Comparison of ENCODE assay signal across 23 cellular contexts in the genomic region with DNA sequence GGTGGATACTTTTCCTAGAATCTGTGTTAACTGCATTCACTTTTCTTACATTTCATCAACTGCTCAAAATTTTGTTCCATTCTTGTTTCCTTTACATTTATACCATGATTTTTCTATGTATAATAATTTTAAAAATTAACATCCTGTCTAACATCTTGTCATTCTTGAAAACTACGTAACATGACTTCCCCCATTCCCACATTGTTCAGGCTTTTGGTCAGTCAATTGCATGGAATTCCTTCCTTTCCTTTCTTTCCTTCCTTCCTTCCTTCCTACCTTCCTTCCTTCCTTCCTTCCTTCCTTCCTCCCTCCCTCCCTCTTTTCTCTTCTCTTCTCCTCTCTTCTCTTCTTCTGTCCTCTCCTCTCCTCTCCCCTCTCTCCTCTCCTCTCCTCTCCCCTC.
A peak's percentile ranks its signal among the peaks of the same experiment; 100 is the strongest.
DNase-seq lines count a peak whose midpoint lies in the region; ATAC-seq, FAIRE-seq and TF ChIP-seq lines count a peak whose summit lies in the region.
"Had no signal": no experiment of that assay in that cellular context is flagged by ENCODE, and none has a peak within 500 bp of the region (broad histone marks: within the 10 kb centered on the region; RNA-seq: fewer than 3 reads in every experiment).

No MANE protein-coding gene starts in this region.

- no peak overlapping the region for H3K4me3 Mint-ChIP-seq in central memory CD8-positive, alpha-beta T cell
- H3K4me3 Mint-ChIP-seq: CD14-positive monocyte; CD4-positive, alpha-beta memory T cell; CD4-positive, CD25-positive, alpha-beta regulatory T cell; CD8-positive, alpha-beta memory T cell had no signal

- no peak overlapping the region for H3K9ac ChIP-seq in SK-N-MC (ENCODE audit: insufficient read length)
- H3K9ac ChIP-seq: BLaER1 had no signal

- TF ChIP-seq POLR2A in GM12892 (IDR thresholded peaks at IDR 0.05; ENCODE audit: low read depth, low read length): no peak

- H3K4me1 Mint-ChIP-seq in central memory CD8-positive, alpha-beta T cell: no peaks in the 10 kb centered on the region
- H3K4me1 Mint-ChIP-seq: CD14-positive monocyte; CD4-positive, alpha-beta memory T cell; CD4-positive, CD25-positive, alpha-beta regulatory T cell had no signal

- peak; percentile 53 for FAIRE-seq in GM12892 (lab: Jason Lieb, UNC)
- FAIRE-seq: A204.1, D721Med, G401.6, GM12891, GM18507 had no signal

- ATAC-seq in central memory CD8-positive, alpha-beta T cell (replicated peaks; ENCODE audit: extremely low read depth, poor library complexity, severe bottlenecking): no peak

- H3K9me3 Mint-ChIP-seq in central memory CD8-positive, alpha-beta T cell: no peaks in the 10 kb centered on the region
- H3K9me3 Mint-ChIP-seq: CD4-positive, alpha-beta memory T cell had no signal

- peak overlapping the region; percentile 95 for H3K27ac ChIP-seq in SK-N-MC
- H3K27ac ChIP-seq: BLaER1 had no signal

- peaks cover 6% of the 10 kb centered on the region; the same call in 1 of the 2 replicates for H3K36me3 ChIP-seq in SK-N-MC (ENCODE audit: insufficient read depth, low read length)
- H3K36me3 ChIP-seq: BE2C, BLaER1 had no signal

- H3K27ac Mint-ChIP-seq in central memory CD8-positive, alpha-beta T cell (ENCODE audit: low read depth): peak overlapping the region; percentile 74
- H3K27ac Mint-ChIP-seq: CD14-positive monocyte; CD4-positive, alpha-beta memory T cell; CD4-positive, CD25-positive, alpha-beta regulatory T cell; CD8-positive, alpha-beta memory T cell had no signal

- H3K4me3 ChIP-seq in SK-N-MC: no peak overlapping the region
- H3K4me3 ChIP-seq: BLaER1 had no signal

- no peaks in the 10 kb centered on the region for H3K36me3 Mint-ChIP-seq in central memory CD8-positive, alpha-beta T cell (ENCODE audit: insufficient read depth)
- H3K36me3 Mint-ChIP-seq: CD14-positive monocyte; CD4-positive, alpha-beta memory T cell; CD4-positive, CD25-positive, alpha-beta regulatory T cell had no signal

- H3K27me3 Mint-ChIP-seq in central memory CD8-positive, alpha-beta T cell: no peaks in the 10 kb centered on the region
- H3K27me3 Mint-ChIP-seq: CD4-positive, alpha-beta memory T cell; CD8-positive, alpha-beta memory T cell had no signal

- peaks cover 7% of the 10 kb centered on the region; the same call in 1 of the 2 replicates for H3K9me3 ChIP-seq in SK-N-MC (ENCODE audit: low read depth, low read length)
- H3K9me3 ChIP-seq: BE2C, BLaER1 had no signal

- DNase-seq in GM12892 (ENCODE audit: insufficient read length): no peak
- DNase-seq in SK-N-MC (ENCODE audit: low read depth, low spot score): peak; percentile 85
- DNase-seq in central memory CD8-positive, alpha-beta T cell (ENCODE audit: low spot score in 2 of 2): no peak
- no peak for DNase-seq in cortex of kidney (lab: John Stamatoyannopoulos, UW)
- DNase-seq in NCI-H1048 (lab: John Stamatoyannopoulos, UW): no peak
- DNase-seq in AG08396 (ENCODE audit: low spot score): no peak
- DNase-seq in NCI-H69 (lab: John Stamatoyannopoulos, UW): no peak
- DNase-seq: 8988T; BE2C; C1 segment of cervical spinal cord; CD4-positive, alpha-beta memory T cell; CD4-positive, CD25-positive, alpha-beta regulatory T cell; CD8-positive, alpha-beta memory T cell; COR-L47; DMS79 treated with DMSO at 0.1 percent for 48 hours; GF-D8 had no signal
